In the genomic region with DNA sequence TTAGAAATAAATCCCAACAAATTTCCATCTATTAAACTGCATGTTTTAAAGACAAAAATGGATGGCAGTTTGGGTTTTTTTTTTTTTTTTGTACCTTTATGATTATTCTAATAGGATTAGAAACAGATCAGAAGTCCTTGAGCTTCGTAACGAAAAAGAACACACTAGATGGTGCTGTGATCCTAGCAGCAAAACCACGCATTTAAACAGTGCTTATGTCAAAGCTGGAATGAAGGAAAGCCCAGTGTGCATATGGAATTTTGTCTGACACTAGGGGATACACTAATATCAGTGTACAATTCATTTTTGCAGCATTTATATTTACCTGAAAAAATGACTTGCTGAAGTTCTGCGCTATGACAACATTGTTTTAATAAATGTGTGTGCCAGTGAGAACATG, we compare ENCODE assay signal across 14 cellular contexts.
DNase-seq lines count a peak whose midpoint lies in the region; ATAC-seq and TF ChIP-seq lines count a peak whose summit lies in the region.
"Had no signal": no experiment of that assay in that cellular context is flagged by ENCODE, and none has a peak within 500 bp of the region (broad histone marks: within the 10 kb centered on the region; RNA-seq: fewer than 3 reads in every experiment).

No MANE protein-coding gene starts in this region.

- peak; percentile 34 for DNase-seq in COR-L47 (lab: John Stamatoyannopoulos, UW)
- DNase-seq in brain pericyte (ENCODE audit: low read depth, low spot score) = peak; percentile 21
- DNase-seq in right lobe of liver = no peak
- DNase-seq in glomerular visceral epithelial cell (ENCODE audit: extremely low spot score) = no peak
- DNase-seq: activated T-cell treated with anti-CD3 and anti-CD28 coated beads, Interleukin-2, amount 50 U/mL, for 4 hours; central memory CD4-positive, alpha-beta T cell; DND-41; glutamatergic neuron; NCI-H146; thyroid gland had no signal

- WGBS in right lobe of liver (ENCODE audit: insufficient coverage, low coverage, low lambda C conversion rate, missing lambda C conversion rate) = 44% methylated on average over 4 of the region's 4 CpGs

- H3K9me3 ChIP-seq in right lobe of liver = no peaks in the 10 kb centered on the region
- H3K9me3 ChIP-seq: thyroid gland had no signal

- H3K27ac ChIP-seq in right lobe of liver = no peak overlapping the region
- H3K27ac ChIP-seq: thyroid gland had no signal

- TF ChIP-seq CTCF in LNCAP (IDR thresholded peaks at IDR 0.05) (peak; percentile 37; the same call in 1 of the 2 replicates), right lobe of liver (IDR thresholded peaks at IDR 0.05) (peak in 3 of 4 donors; percentile 5 to 8 (median 8))

- TF ChIP-seq POLR2A in right lobe of liver (IDR thresholded peaks at IDR 0.05) = no peak

- H3K4me1 ChIP-seq in right lobe of liver = no peaks in the 10 kb centered on the region
- H3K4me1 ChIP-seq: thyroid gland had no signal

- H3K4me3 ChIP-seq in right lobe of liver = no peak overlapping the region
- H3K4me3 ChIP-seq: thyroid gland had no signal

- ATAC-seq in right lobe of liver (no peak), HG02642 (IDR thresholded peaks at IDR 0.05; ENCODE audit: poor library complexity, unreplicated experiment) (no peak), GM18502 (IDR thresholded peaks at IDR 0.05; ENCODE audit: poor library complexity, unreplicated experiment) (no peak), GM21515 (IDR thresholded peaks at IDR 0.05; ENCODE audit: unreplicated experiment) (no peak)
- ATAC-seq: activated T-cell treated with anti-CD3 and anti-CD28 coated beads, Interleukin-2, amount 50 U/mL, for 4 hours had no signal

- intact Hi-C loops in right lobe of liver (cut with DNase I) = no loop called here

- no peaks in the 10 kb centered on the region for H3K27me3 ChIP-seq in right lobe of liver
- H3K27me3 ChIP-seq: thyroid gland had no signal

- H3K36me3 ChIP-seq in right lobe of liver = no peaks in the 10 kb centered on the region
- H3K36me3 ChIP-seq: thyroid gland had no signal

Comparison
In these comparisons a context has a peak if more than half of its experiments do, and no peak if none do; other contexts are left out.
1. DNase-seq: peak in COR-L47 (single experiment) and brain pericyte (single experiment); none in right lobe of liver (0 of 3) and glomerular visceral epithelial cell (single experiment).